7 cellular contexts compared by ENCODE assay signal in genomic region chr11:83033972-83034672, GRCh38.
A peak's percentile ranks its signal among the peaks of the same experiment; 100 is the strongest.
DNase-seq lines count a peak whose midpoint lies in the region; ATAC-seq, FAIRE-seq and TF ChIP-seq lines count a peak whose summit lies in the region.

No MANE protein-coding gene starts in this region.

- DNase-seq in NCI-H2227 (lab: John Stamatoyannopoulos, UW; ENCODE audit: unreplicated experiment), result peak; percentile 57
- peak; percentile 51 for DNase-seq in choroid plexus epithelial cell (ENCODE audit: low read depth)
- DNase-seq in midbrain (lab: John Stamatoyannopoulos, UW), result peak; percentile 64
- peak; percentile 36 for DNase-seq in urothelium cell line (ENCODE audit: low spot score)
- DNase-seq in NK-92 (lab: John Stamatoyannopoulos, UW; ENCODE audit: unreplicated experiment), result no peak

- TF ChIP-seq CTCF in choroid plexus epithelial cell (conservative IDR thresholded peaks at IDR 0.05; ENCODE audit: low read depth, low read length), result no peak

- ATAC-seq in GM19351 (IDR thresholded peaks at IDR 0.05; ENCODE audit: unreplicated experiment) (peak; percentile 46), HG03520 (IDR thresholded peaks at IDR 0.05; ENCODE audit: unreplicated experiment) (no peak)

- no peak overlapping the region for H3K4me3 ChIP-seq in choroid plexus epithelial cell (ENCODE audit: low read depth, low read length)

- FAIRE-seq in urothelium cell line (lab: Jason Lieb, UNC), result no peak
